ENCODE assay signal across 23 cellular contexts in genomic region chr6:111221804-111222203, GRCh38.
A peak's percentile ranks its signal among the peaks of the same experiment; 100 is the strongest.
DNase-seq lines count a peak whose midpoint lies in the region; ATAC-seq and TF ChIP-seq lines count a peak whose summit lies in the region.
"Had no signal": no experiment of that assay in that cellular context is flagged by ENCODE, and none has a peak within 500 bp of the region (broad histone marks: within the 10 kb centered on the region; RNA-seq: fewer than 3 reads in every experiment).

No MANE protein-coding gene starts in this region.

- no peaks in the 10 kb centered on the region for H4K20me1 ChIP-seq in Loucy (ENCODE audit: insufficient read depth, low read length, poor library complexity, severe bottlenecking)

- no peak for ATAC-seq in left ventricle myocardium superior
- ATAC-seq: PC-3 had no signal

- peaks cover 2% of the 10 kb centered on the region for H3K36me3 Mint-ChIP-seq in activated naive CD8-positive, alpha-beta T cell treated with anti-CD3 and anti-CD28 coated beads for 36 hours
- H3K36me3 Mint-ChIP-seq in nephron progenitor cell (ENCODE audit: low read depth), result no peaks in the 10 kb centered on the region

- peaks cover 9% of the 10 kb centered on the region; the same call in 1 of the 2 replicates for H3K36me3 ChIP-seq in Loucy (ENCODE audit: insufficient read depth, low read length)
- peaks cover 1 to 8% (median 3%) of the 10 kb centered on the region in 3 donors for H3K36me3 ChIP-seq in skeletal muscle tissue (ENCODE audit: control insufficient read depth in 3 of 3, insufficient read depth in 3 of 3, low read length in 3 of 3)
- H3K36me3 ChIP-seq: HAP-1, SJSA1 had no signal

- TF ChIP-seq CTCF in Loucy (conservative IDR thresholded peaks at IDR 0.05; ENCODE audit: low read length) (no peak), nephron progenitor cell (IDR thresholded peaks at IDR 0.05) (no peak)

- H3K9me2 ChIP-seq in Loucy (replicated peaks; ENCODE audit: low read depth, low read length), result no peaks in the 10 kb centered on the region

- H3K27ac ChIP-seq in skeletal muscle tissue (ENCODE audit: low read depth, low read length), result peak overlapping the region; percentile 21
- H3K27ac ChIP-seq: BLaER1 treated with 17β-estradiol and CSF1 and Interleukin-3, amounts not matched to agents 10 nM and 100 nM; SJSA1 had no signal

- H3K9me3 Mint-ChIP-seq in activated naive CD8-positive, alpha-beta T cell treated with anti-CD3 and anti-CD28 coated beads for 36 hours, result no peaks in the 10 kb centered on the region
- no peaks in the 10 kb centered on the region for H3K9me3 Mint-ChIP-seq in nephron progenitor cell
- H3K9me3 Mint-ChIP-seq: CD4-positive, alpha-beta T cell had no signal

- no peak overlapping the region for H3K4me2 ChIP-seq in Loucy (ENCODE audit: low read depth, low read length, poor library complexity, severe bottlenecking)
- H3K4me2 ChIP-seq: BLaER1 treated with 17β-estradiol and CSF1 and Interleukin-3, amounts not matched to agents 10 nM and 100 nM had no signal

- H3K9me3 ChIP-seq in Loucy (ENCODE audit: insufficient read depth, low read depth, low read length) (no peaks in the 10 kb centered on the region), skeletal muscle tissue (ENCODE audit: control insufficient read depth in 3 of 3, low read length in 3 of 3) (no peaks in the 10 kb centered on the region)
- H3K9me3 ChIP-seq: BLaER1 treated with 17β-estradiol and CSF1 and Interleukin-3, amounts not matched to agents 10 nM and 100 nM; HAP-1; SJSA1 had no signal

- H3K27ac Mint-ChIP-seq in activated naive CD8-positive, alpha-beta T cell treated with anti-CD3 and anti-CD28 coated beads for 36 hours, result peak overlapping the region; percentile 35
- H3K27ac Mint-ChIP-seq in nephron progenitor cell, result peak overlapping the region; percentile 73
- H3K27ac Mint-ChIP-seq: CD4-positive, alpha-beta T cell had no signal

- no peak overlapping the region for H2AFZ ChIP-seq in Loucy (ENCODE audit: low read length)

- peaks cover 13% of the 10 kb centered on the region for H3K4me1 Mint-ChIP-seq in activated naive CD8-positive, alpha-beta T cell treated with anti-CD3 and anti-CD28 coated beads for 36 hours
- peaks cover 10% of the 10 kb centered on the region for H3K4me1 Mint-ChIP-seq in nephron progenitor cell

- intact Hi-C loops in left ventricle myocardium superior (cut with micrococcal nuclease), result no loop called here

- no peak overlapping the region for H3K4me3 Mint-ChIP-seq in activated naive CD8-positive, alpha-beta T cell treated with anti-CD3 and anti-CD28 coated beads for 36 hours
- H3K4me3 Mint-ChIP-seq in nephron progenitor cell, result no peak overlapping the region
- H3K4me3 Mint-ChIP-seq: CD4-positive, alpha-beta T cell had no signal

- H3K27me3 ChIP-seq in Loucy (ENCODE audit: insufficient read depth, low read length, poor library complexity, severe bottlenecking), result no peaks in the 10 kb centered on the region
- no peaks in the 10 kb centered on the region for H3K27me3 ChIP-seq in skeletal muscle tissue (ENCODE audit: control insufficient read depth in 3 of 3, insufficient read depth in 3 of 3, low read length in 3 of 3)
- H3K27me3 ChIP-seq: BLaER1 treated with 17β-estradiol and CSF1 and Interleukin-3, amounts not matched to agents 10 nM and 100 nM; SJSA1 had no signal

- H3K79me2 ChIP-seq in Loucy (ENCODE audit: insufficient read depth, low read length), result no peaks in the 10 kb centered on the region

- no peaks in the 10 kb centered on the region for H3F3A ChIP-seq in Loucy (ENCODE audit: low read depth)

- no peak for DNase-seq in activated naive CD8-positive, alpha-beta T cell treated with anti-CD3 and anti-CD28 coated beads for 36 hours
- DNase-seq in nephron progenitor cell (no peak), COLO829 (ENCODE audit: low spot score) (no peak), left ventricle myocardium superior (no peak), ACHN (no peak)
- DNase-seq: AML-193; CD4-positive, alpha-beta T cell; COR-L47; GOT3; IMR-90; KG1; NCI-H1092; NCI-H1436 treated with DMSO at 0.1 percent for 48 hours; NCI-H187 treated with DMSO at 0.1 percent for 48 hours; NCI-H524 treated with DMSO at 0.1 percent for 48 hours; NCI-H774; NK-92 treated with Interleukin-12 subunit alpha and Interleukin-12 subunit beta, amount 100 ng/mL, for 24 hours; PC-3 had no signal

- peaks cover 39% of the 10 kb centered on the region for H3K4me1 ChIP-seq in Loucy (ENCODE audit: insufficient read depth, low read length, poor library complexity, severe bottlenecking)
- H3K4me1 ChIP-seq in skeletal muscle tissue (ENCODE audit: control insufficient read depth in 3 of 3, insufficient read depth in 3 of 3, low read length in 3 of 3), result peaks cover 6 to 12% (median 7%) of the 10 kb centered on the region in 3 donors
- H3K4me1 ChIP-seq: SJSA1 had no signal

- H3K27me3 Mint-ChIP-seq in activated naive CD8-positive, alpha-beta T cell treated with anti-CD3 and anti-CD28 coated beads for 36 hours, result no peaks in the 10 kb centered on the region
- peaks cover 4% of the 10 kb centered on the region for H3K27me3 Mint-ChIP-seq in nephron progenitor cell (ENCODE audit: low read depth, poor library complexity)
- H3K27me3 Mint-ChIP-seq: CD4-positive, alpha-beta T cell had no signal

- no peak overlapping the region for H3K4me3 ChIP-seq in Loucy (ENCODE audit: low read length, poor library complexity, severe bottlenecking)
- H3K4me3 ChIP-seq in skeletal muscle tissue (ENCODE audit: low read length in 3 of 3), result no peak overlapping the region
- H3K4me3 ChIP-seq: BLaER1 treated with 17β-estradiol and CSF1 and Interleukin-3, amounts not matched to agents 10 nM and 100 nM; HAP-1; SJSA1 had no signal

- in situ Hi-C loops in ACHN (cut with HindIII; ENCODE audit: low pct_ligation_motif_present, low pct_unique_long_range_greater_than_20kb, low sequenced_read_pairs), result no loop called here

- H3K9ac ChIP-seq in Loucy (ENCODE audit: low read depth, low read length, poor library complexity, severe bottlenecking), result peak overlapping the region; percentile 55
- no peak overlapping the region for H3K9ac ChIP-seq in skeletal muscle tissue (ENCODE audit: low read depth in 1 of 3, low read length in 3 of 3)
- H3K9ac ChIP-seq: BLaER1 treated with 17β-estradiol and CSF1 and Interleukin-3, amounts not matched to agents 10 nM and 100 nM had no signal
